In the genomic region with DNA sequence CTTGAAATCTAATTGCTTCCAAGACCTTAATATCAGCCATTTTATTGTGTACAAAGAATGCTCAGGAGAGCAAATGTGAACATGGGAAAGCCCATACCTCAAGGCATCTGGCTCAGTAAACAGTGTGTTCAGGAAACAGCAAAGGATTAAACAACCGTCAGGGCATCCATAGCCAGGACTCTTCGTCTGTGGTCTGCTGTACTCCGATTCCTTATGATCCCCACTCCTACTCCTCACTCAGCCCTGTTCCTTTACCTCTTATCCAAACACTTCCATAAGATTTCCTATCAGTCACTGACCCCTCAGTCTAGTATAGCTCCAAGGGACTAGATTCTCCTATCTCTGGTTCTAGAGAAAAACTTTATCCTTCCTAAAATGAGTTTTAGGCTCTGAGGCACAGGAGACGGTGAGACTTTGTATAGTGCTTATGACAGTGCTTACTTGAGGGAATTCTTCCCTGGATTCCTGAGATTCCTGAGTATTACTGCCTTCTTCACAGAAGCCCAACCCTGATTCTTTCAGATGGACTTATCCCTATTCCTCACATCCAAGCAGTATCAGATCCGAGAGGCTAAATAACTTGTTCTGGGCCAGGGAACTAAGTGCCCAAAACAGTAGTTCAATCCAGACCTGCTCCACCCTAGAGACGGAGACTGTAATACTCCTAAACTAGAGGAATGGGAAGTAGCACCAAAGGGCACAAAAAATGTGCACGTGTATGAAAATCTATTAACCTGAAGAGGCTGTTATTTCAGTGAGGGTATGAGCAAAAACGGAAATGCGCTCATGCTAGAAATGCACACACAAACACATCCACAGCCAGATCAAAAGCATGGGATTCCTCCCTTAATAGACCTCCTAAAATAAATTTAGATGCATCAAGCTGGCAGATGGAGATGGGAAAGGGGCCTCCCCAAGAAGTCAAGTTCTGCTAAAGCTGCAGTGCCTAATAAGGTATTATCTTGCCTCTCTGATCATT, we compare ENCODE assay signal across 17 cellular contexts. TPM values are rescaled to one million over a fixed set of nuclear protein-coding genes. Genes with fewer than 3 reads are reported as not detected.
A peak's percentile ranks its signal among the peaks of the same experiment; 100 is the strongest.
DNase-seq lines count a peak whose midpoint lies in the region; ATAC-seq and TF ChIP-seq lines count a peak whose summit lies in the region.
"Had no signal": no experiment of that assay in that cellular context is flagged by ENCODE, and none has a peak within 500 bp of the region (broad histone marks: within the 10 kb centered on the region; RNA-seq: fewer than 3 reads in every experiment).

No MANE protein-coding gene starts in this region.

- ATAC-seq in T-helper 17 cell (no peak), HG03280 (IDR thresholded peaks at IDR 0.05; ENCODE audit: unreplicated experiment) (no peak)

- H2AFZ ChIP-seq in trophoblast cell (ENCODE audit: insufficient read depth, low read length, poor library complexity), result no peak overlapping the region

- H2BK5ac ChIP-seq in trophoblast cell (ENCODE audit: low read depth, low read length, poor library complexity), result no peak overlapping the region

- peak overlapping the region; percentile 98 for H3K27ac ChIP-seq in SJSA1
- no peak overlapping the region for H3K27ac ChIP-seq in trophoblast cell (ENCODE audit: low read depth, low read length)
- H3K27ac ChIP-seq: testis had no signal

- no peak overlapping the region for H3K4ac ChIP-seq in trophoblast cell (ENCODE audit: low read depth, low read length)

- no peaks in the 10 kb centered on the region for H3K79me2 ChIP-seq in trophoblast cell (ENCODE audit: control insufficient read depth, insufficient read depth, low read length, poor library complexity)

- H3K14ac ChIP-seq in trophoblast cell (ENCODE audit: low read length), result no peak overlapping the region

- no peaks in the 10 kb centered on the region for H3K9me3 ChIP-seq in SJSA1 (replicated peaks)
- no peaks in the 10 kb centered on the region for H3K9me3 ChIP-seq in trophoblast cell (ENCODE audit: insufficient read depth, low read depth, low read length)
- no peaks in the 10 kb centered on the region for H3K9me3 ChIP-seq in T-helper 17 cell (ENCODE audit: control insufficient read depth, low read length, poor library complexity, severe bottlenecking)
- H3K9me3 ChIP-seq: testis had no signal

- H3K4me1 ChIP-seq in SJSA1 (replicated peaks) (peaks cover 86% of the 10 kb centered on the region), trophoblast cell (ENCODE audit: control insufficient read depth in 1 of 2, insufficient read depth in 2 of 2, low read length in 2 of 2) (peaks cover 0 to 2% of the 10 kb centered on the region in 2 experiments)
- H3K4me1 ChIP-seq: testis had no signal

- peaks cover 27% of the 10 kb centered on the region for H3K27me3 Mint-ChIP-seq in T-helper 17 cell

- H3K27me3 ChIP-seq in SJSA1 (replicated peaks), result no peaks in the 10 kb centered on the region
- H3K27me3 ChIP-seq in trophoblast cell (ENCODE audit: insufficient read depth, low read length), result no peaks in the 10 kb centered on the region
- H3K27me3 ChIP-seq: testis had no signal

- no peak overlapping the region for H2BK120ac ChIP-seq in trophoblast cell (ENCODE audit: insufficient read depth, low read length, poor library complexity)

- no peak overlapping the region for H3K4me3 Mint-ChIP-seq in T-helper 17 cell
- H3K4me3 Mint-ChIP-seq: activated CD4-positive, alpha-beta memory T cell treated with anti-CD3 and anti-CD28 coated beads for 36 hours had no signal

- no peak overlapping the region for H2BK12ac ChIP-seq in trophoblast cell (ENCODE audit: low read length)

- H3K27ac Mint-ChIP-seq in T-helper 17 cell, result no peak overlapping the region
- H3K27ac Mint-ChIP-seq: activated CD4-positive, alpha-beta memory T cell treated with anti-CD3 and anti-CD28 coated beads for 36 hours had no signal

- no peak overlapping the region for H2AK5ac ChIP-seq in trophoblast cell (ENCODE audit: low read length)

- H3K9ac ChIP-seq in trophoblast cell (ENCODE audit: low read length), result no peak overlapping the region

- no peak overlapping the region for H3K4me3 ChIP-seq in SJSA1
- H3K4me3 ChIP-seq in fibroblast of pulmonary artery (replicated peaks; ENCODE audit: low read depth, low read length), result no peak overlapping the region
- no peak overlapping the region for H3K4me3 ChIP-seq in trophoblast cell (ENCODE audit: low read depth, low read length)
- H3K4me3 ChIP-seq: testis had no signal

- no peaks in the 10 kb centered on the region for H3K36me3 Mint-ChIP-seq in T-helper 17 cell (ENCODE audit: low read depth)
- H3K36me3 Mint-ChIP-seq: activated CD4-positive, alpha-beta memory T cell treated with anti-CD3 and anti-CD28 coated beads for 36 hours had no signal

- WGBS in trophoblast cell (ENCODE audit: extremely low coverage, insufficient coverage, insufficient read length), result no CpG with 5 or more reads among the region's 9 CpGs

- DNase-seq in EL, result peak; percentile 83
- peak; percentile 55 to 92 for DNase-seq in SJSA1 (ENCODE audit: low read depth in 1 of 2, low spot score in 2 of 2)
- peak; percentile 59 for DNase-seq in fibroblast of pulmonary artery (ENCODE audit: low read depth)
- peak in 1 of 2 donors; percentile 67 for DNase-seq in trophoblast cell
- DNase-seq in T-helper 17 cell, result no peak
- DNase-seq in T-helper 1 cell, result no peak
- DNase-seq in stimulated activated CD4-positive, alpha-beta T cell treated with anti-CD3 and anti-CD28 coated beads, Interleukin-2, amount 100 ng/mL, for 48 hours, result no peak
- DNase-seq: activated CD4-positive, alpha-beta memory T cell treated with anti-CD3 and anti-CD28 coated beads for 36 hours; activated gamma-delta T cell treated with Interleukin-2 at 50 U/mL for 16 hours; central memory CD4-positive, alpha-beta T cell; small intestine; T-helper 2 cell; testis had no signal

- H4K8ac ChIP-seq in trophoblast cell (ENCODE audit: low read depth, low read length), result no peak overlapping the region

- no peak overlapping the region for H3K18ac ChIP-seq in trophoblast cell (ENCODE audit: low read length)

- no peak overlapping the region for H3K23ac ChIP-seq in trophoblast cell (ENCODE audit: low read length)

- H4K12ac ChIP-seq in trophoblast cell (ENCODE audit: low read depth, low read length), result no peak overlapping the region

- peak overlapping the region; percentile 19 for H3K4me2 ChIP-seq in trophoblast cell (ENCODE audit: low read length)

- no peak for TF ChIP-seq CTCF in fibroblast of pulmonary artery (IDR thresholded peaks at IDR 0.05; ENCODE audit: low read length, missing control alignments)

- peaks cover 2% of the 10 kb centered on the region for H3K4me1 Mint-ChIP-seq in T-helper 17 cell

- no peak overlapping the region for H4K91ac ChIP-seq in trophoblast cell (ENCODE audit: low read depth, low read length)

- peaks cover 2% of the 10 kb centered on the region for H3K79me1 ChIP-seq in trophoblast cell (ENCODE audit: low read length)

- H3K36me3 ChIP-seq in SJSA1, result no peaks in the 10 kb centered on the region
- H3K36me3 ChIP-seq in trophoblast cell (ENCODE audit: control insufficient read depth in 1 of 2, insufficient read depth in 2 of 2, low read length in 2 of 2), result no peaks in the 10 kb centered on the region

RNA-seq across cellular contexts. Expression of gene SIGLEC15, which starts 42.1 kb away (rescaled TPM):
- total RNA-seq in SJSA1 (2014; rRNA removed; shearing (Covaris generic)), result 0.06 and 0.68 TPM in 2 replicates
- not detected in 2 replicates for polyA plus RNA-seq in trophoblast cell (2013)
- total RNA-seq in T-helper 17 cell, result not detected
- total RNA-seq: activated CD4-positive, alpha-beta memory T cell treated with anti-CD3 and anti-CD28 coated beads for 36 hours; endothelial cell of umbilical vein; OCI-LY7 had no signal
- polyA plus RNA-seq: endothelial cell of umbilical vein, neural cell had no signal

RNA-seq across cellular contexts. Expression of gene SLC14A1, which starts 59.4 kb away (rescaled TPM):
- total RNA-seq in SJSA1 (2014; rRNA removed; shearing (Covaris generic)), result 5.1 and 7.8 TPM in 2 replicates
- polyA plus RNA-seq in trophoblast cell (2013), result not detected in 2 replicates
- total RNA-seq in T-helper 17 cell, result 1 to 10 TPM; 8.0 to 9.8 TPM
- total RNA-seq: endothelial cell of umbilical vein had no signal
- polyA plus RNA-seq: endothelial cell of umbilical vein, neural cell had no signal

Comparison
In these comparisons a context has a peak if more than half of its experiments do, and no peak if none do; other contexts are left out.
1. DNase-seq: peak in EL (single experiment), SJSA1 (2 of 2) and fibroblast of pulmonary artery (single experiment); none in T-helper 17 cell (0 of 3), T-helper 1 cell (0 of 5) and stimulated activated CD4-positive, alpha-beta T cell treated with anti-CD3 and anti-CD28 coated beads, Interleukin-2, amount 100 ng/mL, for 48 hours (0 of 2).